22 cellular contexts compared by ENCODE assay signal in the genomic region with DNA sequence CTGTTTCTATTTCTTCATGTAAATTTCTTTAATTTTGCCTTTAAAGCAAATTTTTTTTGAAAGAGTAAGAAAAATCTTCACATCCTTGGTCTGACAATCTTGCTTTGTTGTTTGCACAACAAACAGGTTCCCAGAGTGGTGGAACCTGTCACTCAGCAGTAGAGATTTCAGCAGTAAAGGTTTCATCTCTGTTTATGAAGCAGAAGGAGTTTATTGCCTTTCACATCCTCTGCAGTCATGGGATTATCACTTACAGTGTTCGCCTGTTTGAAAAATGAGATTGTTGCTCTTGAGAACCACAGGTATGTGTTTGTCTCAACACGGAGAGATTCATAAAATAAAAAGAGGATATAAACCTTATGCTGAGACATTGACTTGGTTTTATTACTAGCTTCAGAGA.
DNase-seq lines count a peak whose midpoint lies in the region; ATAC-seq, FAIRE-seq and TF ChIP-seq lines count a peak whose summit lies in the region.
"Had no signal": no experiment of that assay in that cellular context is flagged by ENCODE, and none has a peak within 500 bp of the region (broad histone marks: within the 10 kb centered on the region; RNA-seq: fewer than 3 reads in every experiment).

No MANE protein-coding gene starts in this region.

- CTCF ChIA-PET in mammary epithelial cell (lab: Charles Lee; ENCODE audit: low non-redundant PET): no interaction called here
- CTCF ChIA-PET in H1 (lab: Charles Lee; ENCODE audit: partially characterized antibody): no interaction called here

- H3K4ac ChIP-seq in H1 (replicated peaks; ENCODE audit: insufficient read length, low read depth, low read length): no peak overlapping the region

- WGBS in mammary epithelial cell (ENCODE audit: low coverage, missing lambda C conversion rate): 61% methylated on average over 2 of the region's 2 CpGs
- 93% methylated on average over 2 of the region's 2 CpGs; no CpG with 5 or more reads in 1 of the 2 experiments for WGBS in H1 (ENCODE audit: extremely low coverage in 1 of 2, insufficient coverage in 1 of 2, insufficient read length in 1 of 2, insufficient replicate concordance in 2 of 2, low coverage in 1 of 2, low lambda C conversion rate in 2 of 2, missing lambda C conversion rate in 1 of 2), 2 experiments
- 23 to 24% methylated on average over 2 of the region's 2 CpGs for WGBS in transverse colon (ENCODE audit: low coverage in 1 of 2), 2 donors
- 56 to 76% methylated on average over 2 of the region's 2 CpGs for WGBS in tibial nerve, 2 donors

- H2BK120ac ChIP-seq in H1 (replicated peaks; ENCODE audit: low read depth, low read length): no peak overlapping the region

- BruUV-seq in mammary epithelial cell (replicated peaks; lab: Mats Ljungman, UMichigan): no TSS peak

- intact Hi-C loops in mammary epithelial cell (cut with micrococcal nuclease) (no loop called here), breast epithelium (cut with DNase I; ENCODE audit: low total_unique reads) (no loop called here), transverse colon (cut with DNase I; ENCODE audit: low total_unique reads) (no loop called here), upper lobe of right lung (cut with DNase I) (no loop called here)

- POLR2A ChIA-PET in H1 (lab: Charles Lee; ENCODE audit: partially characterized antibody): no interaction called here

- TF ChIP-seq POLR2A in breast epithelium (IDR thresholded peaks at IDR 0.05) (no peak), H1 (IDR thresholded peaks at IDR 0.05; ENCODE audit: control extremely low read depth in 1 of 2, low read depth in 2 of 2, low read length in 2 of 2) (no peak), transverse colon (IDR thresholded peaks at IDR 0.05) (no peak), tibial nerve (IDR thresholded peaks at IDR 0.05) (no peak)

- H2AFZ ChIP-seq in mammary epithelial cell (ENCODE audit: low read depth, low read length): no peak overlapping the region
- H2AFZ ChIP-seq in MM.1S (ENCODE audit: low read length): no peak overlapping the region
- H2AFZ ChIP-seq in H1 (ENCODE audit: low read length): peak overlapping the region; percentile 50; the same call in 1 of the 2 replicates

- no peak overlapping the region for H2BK20ac ChIP-seq in H1 (ENCODE audit: low read length)

- dilution Hi-C loops in mammary epithelial cell (cut with HindIII; ENCODE audit: low sequenced_read_pairs): no loop called here

- no peak overlapping the region for H2BK12ac ChIP-seq in H1 (ENCODE audit: low read depth, low read length)

- H3K14ac ChIP-seq in H1 (ENCODE audit: insufficient read length): no peak overlapping the region

- H3K56ac ChIP-seq in H1 (replicated peaks; ENCODE audit: insufficient read length, low read depth, low read length): no peak overlapping the region

- FAIRE-seq in H1 (lab: Jason Lieb, UNC): no peak

- no peak overlapping the region for H4K8ac ChIP-seq in H1 (ENCODE audit: extremely low read depth, insufficient read depth, low read length)

- no peak overlapping the region for H3K4me3 Mint-ChIP-seq in T-helper 2 cell treated with Interferon-gamma antibody and Interleukin-4, amounts not matched to agents 5 μg/mL and 100 μg/mL, for 36 hours

- no peaks in the 10 kb centered on the region for H3K79me1 ChIP-seq in H1 (ENCODE audit: low read depth, low read length)

- peak; percentile 17 for DNase-seq in mammary epithelial cell
- DNase-seq in breast epithelium (ENCODE audit: low spot score in 2 of 2): no peak
- peak; percentile 31 for DNase-seq in MM.1S
- DNase-seq in H1 (ENCODE audit: low read depth in 1 of 2, low spot score in 2 of 2): no peak
- DNase-seq in transverse colon: peak; percentile 9
- DNase-seq in tibial nerve (ENCODE audit: low spot score in 2 of 2): no peak
- no peak for DNase-seq in T-helper 2 cell treated with Interferon-gamma antibody and Interleukin-4, amounts not matched to agents 5 μg/mL and 100 μg/mL, for 36 hours (ENCODE audit: low spot score)
- no peak for DNase-seq in upper lobe of right lung
- DNase-seq: COR-L47, DND-41, GDM1, IMR-90, NCI-H1048, NCI-H146, NCI-H446, NCI-H774, Peyer's patch, Right ventricle myocardium superior, SK-N-SH had no signal

- no peak overlapping the region for H4K5ac ChIP-seq in H1 (ENCODE audit: insufficient read length, low read depth, low read length)

- TF ChIP-seq RAD21 in H1 (IDR thresholded peaks at IDR 0.05 in 1 of 2, conservative IDR thresholded peaks at IDR 0.05 in 1 of 2; ENCODE audit: low read depth in 2 of 2, low read length in 2 of 2): no peak

- no peak for ATAC-seq in upper lobe of right lung
- ATAC-seq: A549 had no signal

- H3K27me3 ChIP-seq in mammary epithelial cell (ENCODE audit: insufficient read depth, low read length) (no peaks in the 10 kb centered on the region), breast epithelium (no peaks in the 10 kb centered on the region), MM.1S (replicated peaks; ENCODE audit: insufficient read depth, low read length) (no peaks in the 10 kb centered on the region), H1 (replicated peaks in 1 of 4; ENCODE audit: control insufficient read depth in 3 of 4, extremely low read depth in 1 of 4, insufficient read depth in 3 of 4, low read length in 3 of 4) (no peaks in the 10 kb centered on the region), transverse colon (no peaks in the 10 kb centered on the region), tibial nerve (no peaks in the 10 kb centered on the region), upper lobe of right lung (no peaks in the 10 kb centered on the region)
- H3K27me3 ChIP-seq: Peyer's patch had no signal

- in situ Hi-C loops in mammary epithelial cell (cut with MboI; ENCODE audit: low sequenced_read_pairs in 2 of 2): no loop called here
- in situ Hi-C loops in transverse colon (cut with MboI; ENCODE audit: low pct_ligation_motif_present in 1 of 4, low pct_unique_long_range_greater_than_20kb in 1 of 4, low sequenced_read_pairs in 3 of 4): no loop called here

- H4K20me1 ChIP-seq in mammary epithelial cell (ENCODE audit: insufficient read depth, low read length) (no peaks in the 10 kb centered on the region), MM.1S (ENCODE audit: insufficient read depth, low read length) (no peaks in the 10 kb centered on the region), H1 (replicated peaks in 1 of 2; ENCODE audit: control insufficient read depth in 1 of 2, insufficient read depth in 2 of 2, low read length in 2 of 2) (no peaks in the 10 kb centered on the region)

- H3K9me3 ChIP-seq in mammary epithelial cell (replicated peaks; ENCODE audit: insufficient read depth, low read length) (no peaks in the 10 kb centered on the region), breast epithelium (no peaks in the 10 kb centered on the region), MM.1S (replicated peaks; ENCODE audit: insufficient read depth, low read length) (no peaks in the 10 kb centered on the region), H1 (ENCODE audit: insufficient read depth in 2 of 2, low read depth in 1 of 2, low read length in 1 of 2) (peaks cover 0 to 3% of the 10 kb centered on the region in 2 experiments; a peak in 1 of 4 replicates), transverse colon (no peaks in the 10 kb centered on the region), tibial nerve (no peaks in the 10 kb centered on the region), upper lobe of right lung (no peaks in the 10 kb centered on the region)
- H3K9me3 ChIP-seq: A549, HAP-1, Peyer's patch, SK-N-SH had no signal

- no peak overlapping the region for H3K23ac ChIP-seq in H1 (ENCODE audit: insufficient read length)

- H3K4me3 ChIP-seq in mammary epithelial cell (replicated peaks in 1 of 3; ENCODE audit: insufficient read depth in 1 of 3, low read depth in 2 of 3, low read length in 3 of 3) (no peak overlapping the region), breast epithelium (no peak overlapping the region), MM.1S (ENCODE audit: low read length) (no peak overlapping the region), H1 (ENCODE audit: extremely low read depth in 1 of 4, insufficient read depth in 2 of 4, low read depth in 3 of 4, low read length in 4 of 4) (no peak overlapping the region), transverse colon (no peak overlapping the region), tibial nerve (no peak overlapping the region), upper lobe of right lung (no peak overlapping the region)
- H3K4me3 ChIP-seq: A549, HAP-1, Peyer's patch had no signal

- H3K79me2 ChIP-seq in mammary epithelial cell (ENCODE audit: insufficient read depth, low read length): no peaks in the 10 kb centered on the region
- no peaks in the 10 kb centered on the region for H3K79me2 ChIP-seq in MM.1S (ENCODE audit: low read length)
- no peaks in the 10 kb centered on the region for H3K79me2 ChIP-seq in H1 (ENCODE audit: control insufficient read depth in 1 of 2, insufficient read depth in 2 of 2, low read length in 2 of 2)

- no peaks in the 10 kb centered on the region for H3K4me1 Mint-ChIP-seq in T-helper 2 cell treated with Interferon-gamma antibody and Interleukin-4, amounts not matched to agents 5 μg/mL and 100 μg/mL, for 36 hours (ENCODE audit: low read depth)

- H3K9me3 Mint-ChIP-seq in T-helper 2 cell treated with Interferon-gamma antibody and Interleukin-4, amounts not matched to agents 5 μg/mL and 100 μg/mL, for 36 hours: no peaks in the 10 kb centered on the region

- no peak overlapping the region for H3K27ac Mint-ChIP-seq in T-helper 2 cell treated with Interferon-gamma antibody and Interleukin-4, amounts not matched to agents 5 μg/mL and 100 μg/mL, for 36 hours

- H2BK15ac ChIP-seq in H1 (ENCODE audit: low read length): no peak overlapping the region

- H3K4me1 ChIP-seq in mammary epithelial cell (ENCODE audit: insufficient read depth, low read length): peaks cover 7% of the 10 kb centered on the region
- no peaks in the 10 kb centered on the region for H3K4me1 ChIP-seq in breast epithelium
- H3K4me1 ChIP-seq in MM.1S (ENCODE audit: low read length): peaks cover 15% of the 10 kb centered on the region
- no peaks in the 10 kb centered on the region for H3K4me1 ChIP-seq in H1 (replicated peaks in 1 of 4; ENCODE audit: control insufficient read depth in 3 of 4, insufficient read depth in 4 of 4, low read length in 3 of 4)
- peaks cover 0 to 6% (median 0%) of the 10 kb centered on the region in 4 donors for H3K4me1 ChIP-seq in transverse colon
- no peaks in the 10 kb centered on the region for H3K4me1 ChIP-seq in tibial nerve
- no peaks in the 10 kb centered on the region for H3K4me1 ChIP-seq in upper lobe of right lung
- H3K4me1 ChIP-seq: Peyer's patch had no signal

- TF ChIP-seq EP300 in H1 (IDR thresholded peaks at IDR 0.05; ENCODE audit: borderline replicate concordance in 1 of 2, low read depth in 2 of 2, low read length in 2 of 2): no peak
- no peak for TF ChIP-seq EP300 in transverse colon (IDR thresholded peaks at IDR 0.05; ENCODE audit: low read depth)
- TF ChIP-seq EP300 in tibial nerve (IDR thresholded peaks at IDR 0.05): no peak

- H3K36me3 Mint-ChIP-seq in T-helper 2 cell treated with Interferon-gamma antibody and Interleukin-4, amounts not matched to agents 5 μg/mL and 100 μg/mL, for 36 hours (ENCODE audit: low read depth): no peaks in the 10 kb centered on the region

- H2BK5ac ChIP-seq in H1 (ENCODE audit: low read depth, low read length): no peak overlapping the region

- TF ChIP-seq CTCF in mammary epithelial cell (conservative IDR thresholded peaks at IDR 0.05 in 1 of 2, IDR thresholded peaks at IDR 0.05 in 1 of 2; ENCODE audit: extremely low read depth in 1 of 2, insufficient read depth in 1 of 2, low read depth in 1 of 2, low read length in 2 of 2) (no peak), breast epithelium (IDR thresholded peaks at IDR 0.05) (no peak), MM.1S (IDR thresholded peaks at IDR 0.05; ENCODE audit: low read length) (no peak), H1 (IDR thresholded peaks at IDR 0.05; ENCODE audit: control extremely low read depth in 1 of 3, insufficient read depth in 1 of 3, low read depth in 1 of 3, low read length in 3 of 3) (no peak), transverse colon (IDR thresholded peaks at IDR 0.05) (no peak), tibial nerve (IDR thresholded peaks at IDR 0.05) (no peak), upper lobe of right lung (IDR thresholded peaks at IDR 0.05) (no peak)

- no peak overlapping the region for H3K18ac ChIP-seq in H1 (ENCODE audit: extremely low read depth, low read length)

- H3K9ac ChIP-seq in mammary epithelial cell (ENCODE audit: insufficient read depth, low read length) (no peak overlapping the region), MM.1S (ENCODE audit: low read length) (no peak overlapping the region), H1 (replicated peaks in 1 of 4; ENCODE audit: extremely low read depth in 1 of 4, low read depth in 3 of 4, low read length in 3 of 4) (no peak overlapping the region)
- H3K9ac ChIP-seq: SK-N-SH had no signal

- H2AK5ac ChIP-seq in H1 (ENCODE audit: low read depth, low read length): no peak overlapping the region

- H3K23me2 ChIP-seq in H1 (ENCODE audit: low read depth, low read length): no peaks in the 10 kb centered on the region

- H3K4me2 ChIP-seq in mammary epithelial cell (ENCODE audit: insufficient read depth, low read depth, low read length): no peak overlapping the region
- peak overlapping the region; percentile 1; the same call in 1 of the 2 replicates for H3K4me2 ChIP-seq in MM.1S (ENCODE audit: low read depth, low read length)
- H3K4me2 ChIP-seq in H1 (ENCODE audit: insufficient read depth in 1 of 2, low read depth in 2 of 2, low read length in 2 of 2): no peak overlapping the region
- H3K4me2 ChIP-seq: A549, SK-N-SH had no signal

- H3K27ac ChIP-seq in mammary epithelial cell (ENCODE audit: insufficient read depth, low read depth, low read length) (no peak overlapping the region), breast epithelium (no peak overlapping the region), MM.1S (ENCODE audit: low read length) (peak overlapping the region; percentile 20; the same call in 1 of the 2 replicates), H1 (ENCODE audit: low read depth, low read length) (no peak overlapping the region), transverse colon (no peak overlapping the region), tibial nerve (no peak overlapping the region), upper lobe of right lung (no peak overlapping the region)
- H3K27ac ChIP-seq: A549, C4-2B, Peyer's patch had no signal

- no peak overlapping the region for H4K91ac ChIP-seq in H1 (replicated peaks; ENCODE audit: insufficient read length, low read length)

- H3K9me2 ChIP-seq in MM.1S (replicated peaks; ENCODE audit: insufficient read depth, low read length): no peaks in the 10 kb centered on the region

- peaks cover 14% of the 10 kb centered on the region for H3F3A ChIP-seq in MM.1S (ENCODE audit: insufficient read depth, low read length)

- H3K27me3 Mint-ChIP-seq in T-helper 2 cell treated with Interferon-gamma antibody and Interleukin-4, amounts not matched to agents 5 μg/mL and 100 μg/mL, for 36 hours (ENCODE audit: low read depth): no peaks in the 10 kb centered on the region

- no peaks in the 10 kb centered on the region for H3K36me3 ChIP-seq in mammary epithelial cell (ENCODE audit: insufficient read depth, low read length)
- no peaks in the 10 kb centered on the region for H3K36me3 ChIP-seq in breast epithelium
- H3K36me3 ChIP-seq in MM.1S (replicated peaks; ENCODE audit: insufficient read depth, low read length): no peaks in the 10 kb centered on the region
- H3K36me3 ChIP-seq in H1 (ENCODE audit: control insufficient read depth in 2 of 4, insufficient read depth in 4 of 4, low read length in 3 of 4): no peaks in the 10 kb centered on the region
- no peaks in the 10 kb centered on the region for H3K36me3 ChIP-seq in transverse colon
- H3K36me3 ChIP-seq in tibial nerve: no peaks in the 10 kb centered on the region
- no peaks in the 10 kb centered on the region for H3K36me3 ChIP-seq in upper lobe of right lung
- H3K36me3 ChIP-seq: HAP-1, Peyer's patch had no signal

Comparison
In these comparisons a context has a peak if more than half of its experiments do, and no peak if none do; other contexts are left out.
1. DNase-seq: peak in mammary epithelial cell (single experiment), MM.1S (single experiment) and transverse colon (single experiment); none in breast epithelium (0 of 2), H1 (0 of 2), tibial nerve (0 of 2), T-helper 2 cell treated with Interferon-gamma antibody and Interleukin-4, amounts not matched to agents 5 μg/mL and 100 μg/mL, for 36 hours (single experiment) and upper lobe of right lung (single experiment).